In genomic region chr5:6683241-6683640, GRCh38 we compare ENCODE assay signal across 1 cellular context.
TF ChIP-seq lines count a peak whose summit lies in the region.

No MANE protein-coding gene starts in this region.

TF ChIP-seq in IMR-90, 13 proteins besides CTCF, POLR2A, EP300 and RAD21:
- TF ChIP-seq USF2 (IDR thresholded peaks at IDR 0.05; ENCODE audit: low read depth, low read length) (no peak), SMC3 (IDR thresholded peaks at IDR 0.05; ENCODE audit: low read depth, low read length) (no peak), NFE2L2 (IDR thresholded peaks at IDR 0.05; ENCODE audit: low read depth, low read length) (no peak), CEBPB (IDR thresholded peaks at IDR 0.05; ENCODE audit: low read depth, low read length) (no peak), MAZ (IDR thresholded peaks at IDR 0.05; ENCODE audit: borderline replicate concordance, low read depth, low read length) (no peak), CHD1 (IDR thresholded peaks at IDR 0.05; ENCODE audit: low read depth, low read length) (no peak), FOS (IDR thresholded peaks at IDR 0.05; ENCODE audit: low read depth, low read length) (no peak), RFX5 (IDR thresholded peaks at IDR 0.05; ENCODE audit: low read depth, low read length) (no peak), ELK1 (IDR thresholded peaks at IDR 0.05; ENCODE audit: borderline replicate concordance, low read depth, low read length) (no peak), MXI1 (IDR thresholded peaks at IDR 0.05; ENCODE audit: borderline replicate concordance, low read depth, low read length) (no peak), RCOR1 (IDR thresholded peaks at IDR 0.05; ENCODE audit: insufficient replicate concordance, low read length) (no peak), BHLHE40 (IDR thresholded peaks at IDR 0.05; ENCODE audit: low read depth, low read length) (no peak), MAFK (IDR thresholded peaks at IDR 0.05; ENCODE audit: low read depth, low read length) (no peak)
